8 cellular contexts compared by ENCODE assay signal in the genomic region with DNA sequence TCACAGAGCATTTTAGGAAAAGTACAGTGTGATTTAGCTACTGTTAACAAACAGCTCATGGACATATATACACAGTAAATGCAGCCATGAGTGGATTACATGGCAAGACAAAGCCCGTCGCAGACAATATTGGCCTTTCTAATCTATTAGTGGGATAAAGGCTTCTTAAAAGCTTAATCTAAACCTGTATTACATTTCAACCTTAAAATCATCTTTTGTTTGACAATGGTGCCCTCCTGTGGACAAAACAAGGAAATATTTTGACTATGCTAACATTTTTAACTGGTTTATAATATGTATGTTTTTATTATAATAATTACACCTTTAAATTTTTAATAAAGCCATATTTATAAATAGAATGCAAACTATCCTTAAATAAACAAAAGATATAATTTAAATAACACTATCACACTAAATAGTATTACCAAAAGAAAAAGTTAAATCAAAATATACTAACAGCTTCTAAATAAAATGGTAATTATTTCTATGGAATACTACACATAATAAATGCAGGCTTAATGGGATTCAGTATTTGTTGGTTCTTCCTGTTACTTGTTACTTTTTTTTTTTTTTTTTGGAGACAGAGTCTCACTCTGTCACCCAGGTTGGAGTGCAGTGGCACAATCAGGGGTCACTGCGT. TPM values are rescaled to one million over a fixed set of nuclear protein-coding genes. Genes with fewer than 3 reads are reported as not detected.
A peak's percentile ranks its signal among the peaks of the same experiment; 100 is the strongest.
DNase-seq lines count a peak whose midpoint lies in the region; ATAC-seq, FAIRE-seq and TF ChIP-seq lines count a peak whose summit lies in the region.

No MANE protein-coding gene starts in this region.

- no peak overlapping the region for H3K4me2 ChIP-seq in hepatocyte

- H3K9me3 Mint-ChIP-seq in CD8-positive, alpha-beta T cell: no peaks in the 10 kb centered on the region

- no peaks in the 10 kb centered on the region for H3K4me1 Mint-ChIP-seq in CD8-positive, alpha-beta T cell (ENCODE audit: low read depth)

- no peak for ATAC-seq in CD8-positive, alpha-beta T cell
- ATAC-seq in GM18517 (IDR thresholded peaks at IDR 0.05; ENCODE audit: unreplicated experiment) (no peak), HG03025 (IDR thresholded peaks at IDR 0.05; ENCODE audit: low FRiP score, unreplicated experiment) (no peak)

- no peak overlapping the region for H3K4me3 Mint-ChIP-seq in CD8-positive, alpha-beta T cell

- no peak for TF ChIP-seq POLR2A in H54 (IDR thresholded peaks at IDR 0.05; ENCODE audit: low read depth, low read length)

- H2AFZ ChIP-seq in hepatocyte: no peak overlapping the region

- peak in 1 of 7 experiments; percentile 16 for DNase-seq in CD8-positive, alpha-beta T cell
- DNase-seq in HS-27A (ENCODE audit: low read depth) (peak; percentile 20), hepatocyte (ENCODE audit: low spot score) (peak; percentile 48), caudate nucleus (lab: John Stamatoyannopoulos, UW) (no peak), H54 (ENCODE audit: insufficient read length, low spot score) (no peak)

- POLR2A ChIA-PET in CD8-positive, alpha-beta T cell (lab: Charles Lee): interaction anchor here (0.5 kb wide), 1 partner anchor 8 kb away, joined by 3 read pairs; no protein-coding TSS in a partner anchor

- no peak overlapping the region for H3K27ac Mint-ChIP-seq in CD8-positive, alpha-beta T cell

- no peaks in the 10 kb centered on the region for H3K27me3 Mint-ChIP-seq in CD8-positive, alpha-beta T cell (ENCODE audit: low read depth)

- FAIRE-seq in TTC549 (lab: Jason Lieb, UNC) (peak; percentile 95), H54 (lab: Jason Lieb, UNC) (no peak)

- H3K36me3 Mint-ChIP-seq in CD8-positive, alpha-beta T cell: no peaks in the 10 kb centered on the region

- intact Hi-C loops in CD8-positive, alpha-beta T cell (cut with DNase I, micrococcal nuclease): loop anchor here (1.0 to 5.0 kb wide), 5 partner anchors 1511 to 1955 kb away; no protein-coding TSS in a partner anchor

- no peaks in the 10 kb centered on the region for H3K9me2 ChIP-seq in hepatocyte (replicated peaks; ENCODE audit: insufficient read depth)

- CTCF ChIA-PET in CD8-positive, alpha-beta T cell (lab: Charles Lee): interaction anchor here (0.6 to 4.4 kb wide), 15 partner anchors 8 to 1956 kb away, joined by 3 to 27 read pairs (median 4); no protein-coding TSS in a partner anchor

- no peaks in the 10 kb centered on the region for H3K79me2 ChIP-seq in hepatocyte

- TF ChIP-seq CTCF in CD8-positive, alpha-beta T cell (IDR thresholded peaks at IDR 0.05): peak; percentile 66
- TF ChIP-seq CTCF in hepatocyte (IDR thresholded peaks at IDR 0.05; ENCODE audit: poor library complexity): peak; percentile 64

- H3K27ac ChIP-seq in CD8-positive, alpha-beta T cell (ENCODE audit: low read depth, low read length): no peak overlapping the region
- H3K27ac ChIP-seq in hepatocyte: no peak overlapping the region
- no peak overlapping the region for H3K27ac ChIP-seq in caudate nucleus (ENCODE audit: low read depth, low read length)

- no peaks in the 10 kb centered on the region for H4K20me1 ChIP-seq in hepatocyte (ENCODE audit: insufficient read depth, poor library complexity, severe bottlenecking)

- no peaks in the 10 kb centered on the region for H3K36me3 ChIP-seq in CD8-positive, alpha-beta T cell (ENCODE audit: insufficient read depth, low read length)
- H3K36me3 ChIP-seq in hepatocyte (replicated peaks; ENCODE audit: insufficient read depth, low read depth): no peaks in the 10 kb centered on the region

- WGBS in hepatocyte (ENCODE audit: low lambda C conversion rate, missing lambda C conversion rate): 37% methylated on average over 3 of the region's 3 CpGs

- no peak overlapping the region for H3K4me3 ChIP-seq in CD8-positive, alpha-beta T cell (ENCODE audit: low read depth, low read length)
- H3K4me3 ChIP-seq in hepatocyte: no peak overlapping the region

- H3K9me3 ChIP-seq in CD8-positive, alpha-beta T cell (ENCODE audit: low read length): no peaks in the 10 kb centered on the region
- H3K9me3 ChIP-seq in hepatocyte (ENCODE audit: low read depth): no peaks in the 10 kb centered on the region

- H3K27me3 ChIP-seq in CD8-positive, alpha-beta T cell (ENCODE audit: insufficient read depth, low read length): no peaks in the 10 kb centered on the region
- H3K27me3 ChIP-seq in hepatocyte: no peaks in the 10 kb centered on the region

- no peaks in the 10 kb centered on the region for H3K4me1 ChIP-seq in CD8-positive, alpha-beta T cell (ENCODE audit: insufficient read depth, low read length)
- H3K4me1 ChIP-seq in hepatocyte (ENCODE audit: insufficient read depth): no peaks in the 10 kb centered on the region

RNA-seq across cellular contexts. Expression of a gene that starts 38.6 kb away (rescaled TPM):
- total RNA-seq in CD8-positive, alpha-beta T cell: not detected
- 3.3 and 4.2 TPM in 2 replicates for total RNA-seq in hepatocyte
- 1.4 and 3.6 TPM in 2 replicates for polyA plus RNA-seq in hepatocyte

Comparison
In these comparisons a context has a peak if more than half of its experiments do, and no peak if none do; other contexts are left out.
1. DNase-seq: peak in HS-27A (single experiment) and hepatocyte (single experiment); none in caudate nucleus (0 of 61) and H54 (single experiment).